11 cellular contexts compared by ENCODE assay signal in the genomic region with DNA sequence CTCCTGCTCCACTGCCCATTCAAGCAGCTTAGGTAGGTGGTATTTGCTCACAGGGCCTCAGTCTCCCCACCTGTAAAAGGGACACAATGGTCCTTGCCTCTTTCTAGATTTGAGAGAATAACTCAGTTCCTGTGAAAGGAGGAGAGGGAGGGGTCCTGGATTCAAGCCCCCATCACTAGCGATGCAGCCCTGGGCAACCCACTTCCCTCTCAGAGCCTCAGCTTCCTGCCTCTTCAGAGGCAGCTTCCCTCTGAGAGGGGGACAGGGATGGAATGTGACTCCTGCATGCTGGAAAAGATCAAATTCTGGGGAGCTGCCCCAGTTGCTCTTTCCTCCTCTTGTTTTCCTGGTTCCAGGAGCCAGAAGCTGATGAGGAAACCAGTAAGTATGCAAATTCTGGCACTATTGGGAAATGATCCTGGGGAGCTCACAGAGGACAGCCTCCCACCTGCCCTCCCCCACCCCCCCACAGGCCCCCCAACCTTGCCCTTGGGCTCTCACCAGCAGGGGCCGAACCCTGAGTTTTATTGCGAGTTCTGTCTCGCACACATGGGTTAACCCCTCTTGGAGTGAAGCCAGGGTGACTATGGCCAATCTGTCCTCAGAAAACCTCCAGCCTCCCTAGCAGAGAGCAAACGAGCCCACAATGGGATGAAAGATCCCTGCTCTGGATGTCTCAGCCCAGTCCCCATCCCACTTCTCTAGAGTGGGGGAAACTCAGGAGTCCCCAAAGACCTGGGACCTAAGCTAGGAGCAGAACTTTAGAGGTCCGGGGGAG. TPM values are rescaled to one million over a fixed set of nuclear protein-coding genes. Genes with fewer than 3 reads are reported as not detected.
DNase-seq lines count a peak whose midpoint lies in the region; ATAC-seq, FAIRE-seq and TF ChIP-seq lines count a peak whose summit lies in the region.
"Had no signal": no experiment of that assay in that cellular context is flagged by ENCODE, and none has a peak within 500 bp of the region (broad histone marks: within the 10 kb centered on the region; RNA-seq: fewer than 3 reads in every experiment).

No MANE protein-coding gene starts in this region.

- CTCF ChIA-PET in A549 (lab: Yijun Ruan, JAX) (interaction anchor here (0.6 to 11.2 kb wide), 15 partner anchors 11 to 197 kb away, joined by 3 to 208 read pairs (median 11); partner anchors contain the start of genes MEAF6 and ZC3H12A), IMR-90 (lab: Yijun Ruan, JAX) (interaction anchor here (0.5 to 3.4 kb wide), 10 partner anchors 8 to 32 kb away, joined by 3 to 49 read pairs (median 4); partner anchors contain the start of gene ZC3H12A), HEK293T (lab: Yijun Ruan, JAX) (interaction anchor here (0.6 to 2.1 kb wide), 5 partner anchors 9 to 40 kb away, joined by 3 to 11 read pairs (median 5); partner anchors contain the start of gene ZC3H12A), GM10248 (lab: Yijun Ruan, JAX) (interaction anchor here (0.8 to 9.5 kb wide), 14 partner anchors 10 to 196 kb away, joined by 3 to 209 read pairs (median 18); partner anchors contain the start of genes MEAF6 and ZC3H12A)

- peak overlapping the region; percentile 43; the same call in 1 of the 2 replicates for H4K91ac ChIP-seq in IMR-90 (ENCODE audit: insufficient read depth, low read depth, low read length)

- H3K36me3 ChIP-seq in IMR-90 (ENCODE audit: control insufficient read depth, insufficient read depth, low read length): peaks cover 37% of the 10 kb centered on the region
- H3K36me3 ChIP-seq in mucosa of rectum (ENCODE audit: control insufficient read depth in 2 of 2, insufficient read depth in 2 of 2, low read length in 2 of 2): peaks cover 37 to 56% of the 10 kb centered on the region in 2 donors

- POLR2A ChIA-PET in A549 (lab: Yijun Ruan, JAX) (interaction anchor here (0.8 to 2.7 kb wide), 4 partner anchors 9 to 31 kb away, joined by 3 to 20 read pairs (median 5); partner anchors contain the start of gene ZC3H12A), IMR-90 (lab: Charles Lee; ENCODE audit: unreplicated experiment) (interaction anchor here (0.7 to 1.6 kb wide), 4 partner anchors 12 to 177 kb away, joined by 3 to 10 read pairs (median 3); no protein-coding TSS in a partner anchor), HEK293T (lab: Yijun Ruan, JAX) (interaction anchor here (1.7 to 2.4 kb wide), 2 partner anchors 11 kb away, joined by 8 to 11 read pairs; partner anchors contain the start of gene ZC3H12A), GM10248 (lab: Yijun Ruan, JAX) (interaction anchor here (0.6 to 8.6 kb wide), 3 partner anchors 9 to 17 kb away, joined by 3 to 112 read pairs (median 3); partner anchors contain the start of gene ZC3H12A)

- TF ChIP-seq EP300 in A549 (IDR thresholded peaks at IDR 0.05): no peak

- H2BK5ac ChIP-seq in IMR-90 (ENCODE audit: low read depth, low read length, poor library complexity, severe bottlenecking): peak overlapping the region; percentile 53

- peaks cover 76% of the 10 kb centered on the region for H3K4me1 Mint-ChIP-seq in dendritic cell treated with granulocyte-macrophage colony-stimulating factor and Interleukin-4, amounts not matched to agents 40 ng/mL and 50 ng/mL, for 4 days (ENCODE audit: low read depth)

- no peak overlapping the region for H3K4me3 Mint-ChIP-seq in dendritic cell treated with granulocyte-macrophage colony-stimulating factor and Interleukin-4, amounts not matched to agents 40 ng/mL and 50 ng/mL, for 4 days
- H3K4me3 Mint-ChIP-seq: nephron had no signal

- TF ChIP-seq CTCF in A549 (IDR thresholded peaks at IDR 0.05) (no peak), IMR-90 (conservative IDR thresholded peaks at IDR 0.05; ENCODE audit: low read depth, low read length) (no peak), GM10248 (IDR thresholded peaks at IDR 0.05; ENCODE audit: control extremely low read depth, extremely low read depth, low read depth, missing control alignments) (no peak)

- H4K8ac ChIP-seq in IMR-90 (ENCODE audit: low read depth in 2 of 2, low read length in 2 of 2): peak overlapping the region in 1 of 2 experiments; percentile 25; a peak in 1 of 4 replicates

- DNase-seq in A549 (ENCODE audit: low read depth in 1 of 2, low spot score in 1 of 2) (peak in 1 of 2 experiments; percentile 19), IMR-90 (no peak), left lobe of liver (ENCODE audit: low spot score) (no peak), HEK293T (ENCODE audit: extremely low spot score) (no peak), GM10248 (ENCODE audit: extremely low spot score) (no peak)
- DNase-seq: activated CD4-positive, alpha-beta T cell treated with anti-CD3 and anti-CD28 coated beads for 48 hours; dermis blood vessel endothelial cell had no signal

- H3K9ac ChIP-seq in IMR-90 (ENCODE audit: low read depth, low read length) (peak overlapping the region; percentile 20; the same call in 1 of the 2 replicates), mucosa of rectum (ENCODE audit: low read depth in 1 of 2, low read length in 2 of 2) (peak overlapping the region in 1 of 2 donors; percentile 48)

- peak overlapping the region; percentile 9; the same call in 1 of the 2 replicates for H2BK120ac ChIP-seq in IMR-90 (ENCODE audit: low read depth, low read length)

- no peak overlapping the region for H3K23ac ChIP-seq in IMR-90 (ENCODE audit: low read depth, low read length)

- peak overlapping the region; percentile 6 for H2AK9ac ChIP-seq in IMR-90 (replicated peaks; ENCODE audit: low read depth, low read length, poor library complexity)

- no peak for FAIRE-seq in A549 (lab: Jason Lieb, UNC)

- H3K9me3 ChIP-seq in A549 (no peaks in the 10 kb centered on the region), IMR-90 (ENCODE audit: control insufficient read depth, insufficient read depth, low read length) (no peaks in the 10 kb centered on the region), mucosa of rectum (ENCODE audit: control insufficient read depth in 2 of 2, low read length in 2 of 2) (no peaks in the 10 kb centered on the region)

- H3K27ac ChIP-seq in A549 (peak overlapping the region; percentile 90 to 100), IMR-90 (ENCODE audit: insufficient read depth, low read length) (peak overlapping the region; percentile 50), mucosa of rectum (ENCODE audit: low read depth in 2 of 2, low read length in 2 of 2) (peak overlapping the region; percentile 16 to 57)

- TF ChIP-seq RAD21 in A549 (conservative IDR thresholded peaks at IDR 0.05 in 1 of 2, IDR thresholded peaks at IDR 0.05 in 1 of 2) (no peak), IMR-90 (IDR thresholded peaks at IDR 0.05; ENCODE audit: low read length) (no peak)

- 0 out of 2 replicates have a peak overlapping the region, but pooled peaks have one; percentile 11 for H3K18ac ChIP-seq in IMR-90 (ENCODE audit: low read depth, low read length)

- H2AFZ ChIP-seq in IMR-90 (replicated peaks; ENCODE audit: low read length, poor library complexity): peak overlapping the region; percentile 43

- dilution Hi-C loops in IMR-90 (cut with HindIII; ENCODE audit: low sequenced_read_pairs, unreplicated experiment): no loop called here

- no peak overlapping the region for H3K4me3 ChIP-seq in A549
- H3K4me3 ChIP-seq in IMR-90 (ENCODE audit: insufficient read depth, low read depth, low read length): no peak overlapping the region
- no peak overlapping the region for H3K4me3 ChIP-seq in mucosa of rectum (ENCODE audit: low read length in 2 of 2)

- peaks cover 6 to 11% of the 10 kb centered on the region in 2 experiments; a peak in 3 of 4 replicates for H3K79me1 ChIP-seq in IMR-90 (ENCODE audit: low read depth in 1 of 2, low read length in 2 of 2)

- no peaks in the 10 kb centered on the region for H3K27me3 ChIP-seq in IMR-90 (ENCODE audit: control insufficient read depth, insufficient read depth, low read length)
- H3K27me3 ChIP-seq in mucosa of rectum (ENCODE audit: control insufficient read depth in 2 of 2, insufficient read depth in 2 of 2, low read length in 2 of 2): no peaks in the 10 kb centered on the region

- H2BK20ac ChIP-seq in IMR-90 (ENCODE audit: low read depth, low read length): no peak overlapping the region; the same call in 1 of the 2 replicates

- no peaks in the 10 kb centered on the region for H3K9me3 Mint-ChIP-seq in dendritic cell treated with granulocyte-macrophage colony-stimulating factor and Interleukin-4, amounts not matched to agents 40 ng/mL and 50 ng/mL, for 4 days
- H3K9me3 Mint-ChIP-seq: nephron had no signal

- H3K14ac ChIP-seq in IMR-90 (replicated peaks; ENCODE audit: low read depth, low read length): no peak overlapping the region

- in situ Hi-C loops in IMR-90 (cut with MboI; ENCODE audit: low sequenced_read_pairs): loop anchor here (5.0 kb wide), 1 partner anchor 34 kb away; no protein-coding TSS in a partner anchor

- no peaks in the 10 kb centered on the region for H3K9me1 ChIP-seq in IMR-90 (ENCODE audit: insufficient read depth, low read length)

- no peak overlapping the region for H3K56ac ChIP-seq in IMR-90 (ENCODE audit: extremely low read depth, insufficient read depth, low read length)

- H2BK15ac ChIP-seq in IMR-90 (ENCODE audit: low read depth, low read length): no peak overlapping the region

- peaks cover 66% of the 10 kb centered on the region for H3K4me1 ChIP-seq in A549
- peaks cover 22% of the 10 kb centered on the region for H3K4me1 ChIP-seq in IMR-90 (ENCODE audit: control insufficient read depth, insufficient read depth, low read length)
- peaks cover 17% of the 10 kb centered on the region in 2 donors for H3K4me1 ChIP-seq in mucosa of rectum (ENCODE audit: control insufficient read depth in 2 of 2, insufficient read depth in 2 of 2, low read length in 2 of 2)

- H3K27me3 Mint-ChIP-seq in dendritic cell treated with granulocyte-macrophage colony-stimulating factor and Interleukin-4, amounts not matched to agents 40 ng/mL and 50 ng/mL, for 4 days: no peaks in the 10 kb centered on the region

- peak overlapping the region; percentile 92 for H3K27ac Mint-ChIP-seq in dendritic cell treated with granulocyte-macrophage colony-stimulating factor and Interleukin-4, amounts not matched to agents 40 ng/mL and 50 ng/mL, for 4 days

- peak overlapping the region; percentile 30 for H4K5ac ChIP-seq in IMR-90 (ENCODE audit: low read depth, low read length)

- intact Hi-C loops in IMR-90 (cut with micrococcal nuclease): no loop called here
- intact Hi-C loops in dendritic cell treated with granulocyte-macrophage colony-stimulating factor and Interleukin-4, amounts not matched to agents 40 ng/mL and 50 ng/mL, for 4 days (cut with micrococcal nuclease): loop anchor here (2.0 kb wide), 1 partner anchor 13 kb away; no protein-coding TSS in a partner anchor

- 0 out of 2 replicates have a peak overlapping the region, but pooled peaks have one; percentile 50 for H2AK5ac ChIP-seq in IMR-90 (ENCODE audit: low read depth, low read length)

- H4K20me1 ChIP-seq in IMR-90 (ENCODE audit: insufficient read depth, low read length): no peaks in the 10 kb centered on the region

- 79% methylated on average over 4 of the region's 6 CpGs for WGBS in A549 (ENCODE audit: missing lambda C conversion rate)
- no CpG with 5 or more reads among the region's 6 CpGs for WGBS in IMR-90 (ENCODE audit: extremely low coverage in 2 of 2, insufficient read length in 1 of 2), 2 experiments

- H3K36me3 Mint-ChIP-seq in dendritic cell treated with granulocyte-macrophage colony-stimulating factor and Interleukin-4, amounts not matched to agents 40 ng/mL and 50 ng/mL, for 4 days (ENCODE audit: low read depth): peaks cover 59% of the 10 kb centered on the region

- peak overlapping the region; percentile 53 for H3K4ac ChIP-seq in IMR-90 (ENCODE audit: low read depth, low read length)

- no TSS peak for BruUV-seq in IMR-90 (replicated peaks; lab: Mats Ljungman, UMichigan)

- no peak for TF ChIP-seq POLR2A in A549 (IDR thresholded peaks at IDR 0.05; ENCODE audit: low read length)
- no peak; the same call in 1 of the 2 replicates for TF ChIP-seq POLR2A in IMR-90 (IDR thresholded peaks at IDR 0.05; ENCODE audit: low read depth, low read length)

- H3K4me2 ChIP-seq in A549 (peak overlapping the region; percentile 49), IMR-90 (ENCODE audit: low read depth, low read length) (no peak overlapping the region)

- ATAC-seq in A549 (peak; percentile 11 to 12; a peak in 5 of 6 replicates), IMR-90 (ENCODE audit: low read depth) (peak; percentile 10), GM18907 (IDR thresholded peaks at IDR 0.05; ENCODE audit: unreplicated experiment) (no peak), left lobe of liver (no peak)

RNA-seq across cellular contexts. Expression of gene ZC3H12A, which starts 11.7 kb away (rescaled TPM):
- polyA plus RNA-seq in A549 (2011; rRNA removed): 23.1 and 23.5 TPM in 2 replicates
- polyA plus RNA-seq in A549 (2012; cell fraction: cytosol; rRNA removed): 26.7 and 39.4 TPM in 2 replicates
- polyA plus RNA-seq in A549 (2012; cell fraction: nucleus; rRNA removed): 101 and 103 TPM in 2 replicates
- polyA plus RNA-seq in A549 (2017; fragmentation: RNase III; extraction: RNeasy Plus Mini Kit Qiagen cat#74134 plus additional on column Dnase treatment): 11.6 to 16.3 TPM (median 14.7 TPM) in 3 replicates
- polyA minus RNA-seq in A549 (2011; rRNA and poly(A)+ RNA removed): 36.5 and 49.9 TPM in 2 replicates
- total RNA-seq in IMR-90 (2012; rRNA removed): 3.1 and 3.8 TPM in 2 replicates
- polyA plus RNA-seq in IMR-90 (2012; rRNA removed): 14.2 and 15.2 TPM in 2 replicates
- 9.8 and 20.0 TPM in 2 replicates for polyA plus RNA-seq in IMR-90 (2012; cell fraction: cytosol; rRNA removed)
- 51.5 and 67.1 TPM in 2 replicates for polyA plus RNA-seq in IMR-90 (2012; cell fraction: nucleus; rRNA removed; ENCODE audit: low replicate concordance)
- total RNA-seq in left lobe of liver: 3.0 TPM

RNA-seq across cellular contexts. Expression of gene MEAF6, which starts 28.5 kb away (rescaled TPM):
- polyA plus RNA-seq in A549 (2011; rRNA removed): 45.4 and 47.2 TPM in 2 replicates
- 19.4 and 20.5 TPM in 2 replicates for polyA plus RNA-seq in A549 (2012; cell fraction: cytosol; rRNA removed)
- 9.2 and 17.5 TPM in 2 replicates for polyA plus RNA-seq in A549 (2012; cell fraction: nucleus; rRNA removed)
- polyA plus RNA-seq in A549 (2017; fragmentation: RNase III; extraction: RNeasy Plus Mini Kit Qiagen cat#74134 plus additional on column Dnase treatment): 38.5 to 42.5 TPM (median 39.4 TPM) in 3 replicates
- 9.9 and 11.4 TPM in 2 replicates for polyA minus RNA-seq in A549 (2011; rRNA and poly(A)+ RNA removed)
- 36.2 and 44.4 TPM in 2 replicates for total RNA-seq in IMR-90 (2012; rRNA removed)
- polyA plus RNA-seq in IMR-90 (2012; rRNA removed): 36.4 and 40.7 TPM in 2 replicates
- polyA plus RNA-seq in IMR-90 (2012; cell fraction: cytosol; rRNA removed): 21.0 and 27.4 TPM in 2 replicates
- polyA plus RNA-seq in IMR-90 (2012; cell fraction: nucleus; rRNA removed; ENCODE audit: low replicate concordance): 12.4 and 51.2 TPM in 2 replicates
- 16.0 TPM for total RNA-seq in left lobe of liver

Comparison
In these comparisons a context has a peak if more than half of its experiments do, and no peak if none do; other contexts are left out.
1. ATAC-seq: peak in A549 (2 of 2) and IMR-90 (single experiment); none in GM18907 (single experiment) and left lobe of liver (single experiment).
2. H3K27ac ChIP-seq: peak in every context shown above with its lines; median percentile 95 in A549; 50 in IMR-90; 36 in mucosa of rectum.